ENCODE assay signal across 25 cellular contexts in genomic region chr6:36525346-36525745, GRCh38.
"Had no signal": no experiment of that assay in that cellular context is flagged by ENCODE, and none has a peak within 500 bp of the region (broad histone marks: within the 10 kb centered on the region; RNA-seq: fewer than 3 reads in every experiment).

No MANE protein-coding gene starts in this region.

- H3K9me3 Mint-ChIP-seq: activated CD4-positive, alpha-beta T cell treated with anti-CD3 and anti-CD28 coated beads, Interleukin-2, amount 10 ng/mL, durations not matched to agents 24 days and 14 days; activated CD8-positive, alpha-beta T cell treated with anti-CD3 and anti-CD28 coated beads for 36 hours; activated naive CD4-positive, alpha-beta T cell treated with anti-CD3 and anti-CD28 coated beads for 36 hours; stimulated activated memory B cell treated with anti-CD40 and anti-IgM and Interleukin-4, amounts not matched to agents 10 μg/mL and 1 μg/mL and 100 μg/mL, for 72 hours had no signal

- H3K4me3 Mint-ChIP-seq: activated CD4-positive, alpha-beta T cell treated with anti-CD3 and anti-CD28 coated beads, Interleukin-2, amount 10 ng/mL, durations not matched to agents 24 days and 14 days; activated CD8-positive, alpha-beta T cell treated with anti-CD3 and anti-CD28 coated beads for 36 hours; activated naive CD4-positive, alpha-beta T cell treated with anti-CD3 and anti-CD28 coated beads for 36 hours; stimulated activated memory B cell treated with anti-CD40 and anti-IgM and Interleukin-4, amounts not matched to agents 10 μg/mL and 1 μg/mL and 100 μg/mL, for 72 hours had no signal

- H3K4me1 ChIP-seq: adrenal gland, ascending aorta had no signal

- H3K27me3 Mint-ChIP-seq: activated CD4-positive, alpha-beta T cell treated with anti-CD3 and anti-CD28 coated beads, Interleukin-2, amount 10 ng/mL, durations not matched to agents 24 days and 14 days; activated CD8-positive, alpha-beta T cell treated with anti-CD3 and anti-CD28 coated beads for 36 hours; stimulated activated memory B cell treated with anti-CD40 and anti-IgM and Interleukin-4, amounts not matched to agents 10 μg/mL and 1 μg/mL and 100 μg/mL, for 72 hours had no signal

- ATAC-seq: activated CD8-positive, alpha-beta T cell treated with anti-CD3 and anti-CD28 coated beads for 36 hours; gastrocnemius medialis; left ventricle myocardium superior; sciatic nerve; SK-N-SH treated with all-trans-retinoic acid at 6 μM for 48 hours; stimulated activated memory B cell treated with anti-CD40 and anti-IgM and Interleukin-4, amounts not matched to agents 10 μg/mL and 1 μg/mL and 100 μg/mL, for 72 hours had no signal

- H3K4me3 ChIP-seq: adrenal gland, ascending aorta, esophagus squamous epithelium, gastrocnemius medialis, stomach, suprapubic skin, transverse colon had no signal

- H3K9me3 ChIP-seq: adrenal gland, ascending aorta, esophagus squamous epithelium, gastrocnemius medialis, stomach, suprapubic skin, transverse colon had no signal

- H3K27ac Mint-ChIP-seq: stimulated activated memory B cell treated with anti-CD40 and anti-IgM and Interleukin-4, amounts not matched to agents 10 μg/mL and 1 μg/mL and 100 μg/mL, for 72 hours had no signal

- DNase-seq: activated CD4-positive, alpha-beta T cell treated with anti-CD3 and anti-CD28 coated beads, Interleukin-2, amount 10 ng/mL, durations not matched to agents 24 days and 14 days; activated CD8-positive, alpha-beta T cell treated with anti-CD3 and anti-CD28 coated beads for 36 hours; activated naive CD4-positive, alpha-beta T cell treated with anti-CD3 and anti-CD28 coated beads for 36 hours; activated T-cell treated with anti-CD3 and anti-CD28 coated beads, Interleukin-2, amount 50 U/mL, for 1 hour; adrenal gland; brain microvascular endothelial cell; central memory CD4-positive, alpha-beta T cell; effector memory CD4-positive, alpha-beta T cell; esophagus squamous epithelium; gastrocnemius medialis; head of caudate nucleus; hypothalamus; left ventricle myocardium superior; midbrain; occipital lobe; posterior cingulate gyrus; small intestine; stimulated activated CD4-positive, alpha-beta T cell treated with anti-CD3 and anti-CD28 coated beads, Interleukin-15, amount 100 ng/mL, for 24 hours; stomach; transverse colon had no signal

- H3K27me3 ChIP-seq: adrenal gland, ascending aorta, brain microvascular endothelial cell, esophagus squamous epithelium, gastrocnemius medialis, stomach, suprapubic skin, transverse colon had no signal

- H3K27ac ChIP-seq: adrenal gland, ascending aorta, brain microvascular endothelial cell, gastrocnemius medialis, stomach, suprapubic skin, transverse colon had no signal
